In the genomic region with DNA sequence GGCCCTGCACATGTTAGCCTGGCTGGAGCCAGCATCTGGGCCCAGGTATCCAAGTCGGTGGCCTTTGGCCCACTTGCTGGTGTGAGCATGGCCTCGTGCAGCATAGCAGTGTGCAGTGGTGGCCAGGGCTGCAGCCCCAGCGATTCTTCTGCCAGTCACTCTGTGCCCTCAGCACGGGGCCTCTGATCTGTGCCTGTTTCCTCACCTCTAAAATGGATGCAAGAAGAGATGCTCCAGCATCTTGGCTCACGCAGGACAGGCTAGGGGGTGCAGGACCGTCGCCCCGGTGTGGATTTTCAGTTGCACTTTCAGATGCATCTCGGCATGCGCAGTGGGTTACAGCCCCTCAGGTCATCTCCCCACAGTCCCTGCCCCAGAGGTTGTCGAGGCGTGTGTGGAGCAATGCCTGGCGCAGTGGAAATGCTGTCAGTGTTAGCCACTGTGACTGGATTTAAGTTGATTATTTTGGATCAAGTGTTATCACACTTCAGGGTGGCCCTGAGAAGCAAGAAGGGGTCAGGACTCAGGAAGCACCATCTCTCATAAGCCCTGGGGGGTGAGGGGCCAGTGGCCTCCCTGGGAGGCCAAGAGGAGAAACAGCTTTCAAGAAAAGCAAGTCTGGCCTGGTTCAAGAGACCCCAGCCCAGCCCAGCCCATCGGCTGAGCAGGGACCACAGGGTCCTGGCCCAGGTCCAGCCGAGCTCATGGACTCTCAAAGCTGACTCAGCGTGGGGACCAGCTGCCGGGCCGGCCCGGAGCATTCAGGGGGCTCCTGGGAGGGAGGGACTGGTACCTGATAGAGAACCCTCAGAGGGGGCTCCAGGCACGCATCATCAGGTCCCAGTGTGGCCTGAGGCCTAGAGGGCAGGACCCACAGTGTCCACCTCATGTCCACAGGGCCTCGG, we compare ENCODE assay signal across 2 cellular contexts.
TF ChIP-seq lines count a peak whose summit lies in the region.

No MANE protein-coding gene starts in this region.

TF ChIP-seq in GM23338, 12 proteins besides CTCF, POLR2A, EP300 and RAD21 (continues in another document):
- TF ChIP-seq POLR2AphosphoS5 (IDR thresholded peaks at IDR 0.05; ENCODE audit: low read depth) (no peak), STAT1 (IDR thresholded peaks at IDR 0.05; ENCODE audit: unreplicated experiment) (no peak), EZH2phosphoT487 (IDR thresholded peaks at IDR 0.05; ENCODE audit: unreplicated experiment) (no peak), JUNB (IDR thresholded peaks at IDR 0.05; ENCODE audit: unreplicated experiment) (no peak), CREB1 (CRISPR knock-in tag; IDR thresholded peaks at IDR 0.05; ENCODE audit: low read depth) (no peak), EZH2 (IDR thresholded peaks at IDR 0.05; ENCODE audit: low read depth, unreplicated experiment) (no peak), NANOG (IDR thresholded peaks at IDR 0.05; ENCODE audit: borderline replicate concordance) (no peak)
- TF ChIP-seq, protein P1, sequence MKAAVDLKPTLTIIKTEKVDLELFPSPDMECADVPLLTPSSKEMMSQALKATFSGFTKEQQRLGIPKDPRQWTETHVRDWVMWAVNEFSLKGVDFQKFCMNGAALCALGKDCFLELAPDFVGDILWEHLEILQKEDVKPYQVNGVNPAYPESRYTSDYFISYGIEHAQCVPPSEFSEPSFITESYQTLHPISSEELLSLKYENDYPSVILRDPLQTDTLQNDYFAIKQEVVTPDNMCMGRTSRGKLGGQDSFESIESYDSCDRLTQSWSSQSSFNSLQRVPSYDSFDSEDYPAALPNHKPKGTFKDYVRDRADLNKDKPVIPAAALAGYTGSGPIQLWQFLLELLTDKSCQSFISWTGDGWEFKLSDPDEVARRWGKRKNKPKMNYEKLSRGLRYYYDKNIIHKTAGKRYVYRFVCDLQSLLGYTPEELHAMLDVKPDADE (IDR thresholded peaks at IDR 0.05): no peak
- TF ChIP-seq, protein P2, sequence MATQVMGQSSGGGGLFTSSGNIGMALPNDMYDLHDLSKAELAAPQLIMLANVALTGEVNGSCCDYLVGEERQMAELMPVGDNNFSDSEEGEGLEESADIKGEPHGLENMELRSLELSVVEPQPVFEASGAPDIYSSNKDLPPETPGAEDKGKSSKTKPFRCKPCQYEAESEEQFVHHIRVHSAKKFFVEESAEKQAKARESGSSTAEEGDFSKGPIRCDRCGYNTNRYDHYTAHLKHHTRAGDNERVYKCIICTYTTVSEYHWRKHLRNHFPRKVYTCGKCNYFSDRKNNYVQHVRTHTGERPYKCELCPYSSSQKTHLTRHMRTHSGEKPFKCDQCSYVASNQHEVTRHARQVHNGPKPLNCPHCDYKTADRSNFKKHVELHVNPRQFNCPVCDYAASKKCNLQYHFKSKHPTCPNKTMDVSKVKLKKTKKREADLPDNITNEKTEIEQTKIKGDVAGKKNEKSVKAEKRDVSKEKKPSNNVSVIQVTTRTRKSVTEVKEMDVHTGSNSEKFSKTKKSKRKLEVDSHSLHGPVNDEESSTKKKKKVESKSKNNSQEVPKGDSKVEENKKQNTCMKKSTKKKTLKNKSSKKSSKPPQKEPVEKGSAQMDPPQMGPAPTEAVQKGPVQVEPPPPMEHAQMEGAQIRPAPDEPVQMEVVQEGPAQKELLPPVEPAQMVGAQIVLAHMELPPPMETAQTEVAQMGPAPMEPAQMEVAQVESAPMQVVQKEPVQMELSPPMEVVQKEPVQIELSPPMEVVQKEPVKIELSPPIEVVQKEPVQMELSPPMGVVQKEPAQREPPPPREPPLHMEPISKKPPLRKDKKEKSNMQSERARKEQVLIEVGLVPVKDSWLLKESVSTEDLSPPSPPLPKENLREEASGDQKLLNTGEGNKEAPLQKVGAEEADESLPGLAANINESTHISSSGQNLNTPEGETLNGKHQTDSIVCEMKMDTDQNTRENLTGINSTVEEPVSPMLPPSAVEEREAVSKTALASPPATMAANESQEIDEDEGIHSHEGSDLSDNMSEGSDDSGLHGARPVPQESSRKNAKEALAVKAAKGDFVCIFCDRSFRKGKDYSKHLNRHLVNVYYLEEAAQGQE (IDR thresholded peaks at IDR 0.05; ENCODE audit: unreplicated experiment): no peak

TF ChIP-seq in H1, 55 proteins besides CTCF, POLR2A, EP300 and RAD21:
- TF ChIP-seq CHD1 (IDR thresholded peaks at IDR 0.05; ENCODE audit: low read depth, low read length) (no peak), BACH1 (IDR thresholded peaks at IDR 0.05; ENCODE audit: low read length) (no peak), TCF12 (IDR thresholded peaks at IDR 0.05; ENCODE audit: low read depth, low read length) (no peak), KDM5A (IDR thresholded peaks at IDR 0.05; ENCODE audit: low read length) (no peak), NRF1 (IDR thresholded peaks at IDR 0.05; ENCODE audit: low read depth, low read length) (no peak), RXRA (IDR thresholded peaks at IDR 0.05; ENCODE audit: insufficient read depth, low read depth, low read length) (no peak), HDAC6 (IDR thresholded peaks at IDR 0.05; ENCODE audit: low read depth, low read length) (no peak), FOSL1 (IDR thresholded peaks at IDR 0.05; ENCODE audit: insufficient read depth, low read depth, low read length) (no peak), SRF (IDR thresholded peaks at IDR 0.05; ENCODE audit: low read depth, low read length) (no peak), SP4 (IDR thresholded peaks at IDR 0.05; ENCODE audit: low read length) (no peak), TAF7 (optimal IDR thresholded peaks at IDR 0.05; ENCODE audit: borderline replicate concordance, low read depth, low read length) (no peak)
- TF ChIP-seq, protein P3, sequence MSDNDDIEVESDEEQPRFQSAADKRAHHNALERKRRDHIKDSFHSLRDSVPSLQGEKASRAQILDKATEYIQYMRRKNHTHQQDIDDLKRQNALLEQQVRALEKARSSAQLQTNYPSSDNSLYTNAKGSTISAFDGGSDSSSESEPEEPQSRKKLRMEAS (IDR thresholded peaks at IDR 0.05): no peak
